Comparison of ENCODE assay signal across 40 cellular contexts in genomic region chr12:87238466-87238865, GRCh38.
"Had no signal": no experiment of that assay in that cellular context is flagged by ENCODE, and none has a peak within 500 bp of the region (broad histone marks: within the 10 kb centered on the region; RNA-seq: fewer than 3 reads in every experiment).

No MANE protein-coding gene starts in this region.

- H3K27me3 Mint-ChIP-seq: activated naive CD4-positive, alpha-beta T cell treated with anti-CD3 and anti-CD28 coated beads, Interleukin-2, amount 10 ng/mL, durations not matched to agents 7 days and 5 days; activated naive CD4-positive, alpha-beta T cell treated with anti-CD3 and anti-CD28 coated beads, Interleukin-2, amount 50 U/mL, for 24 hours; activated naive CD8-positive, alpha-beta T cell; activated naive CD8-positive, alpha-beta T cell treated with anti-CD3 and anti-CD28 coated beads for 36 hours; activated naive CD8-positive, alpha-beta T cell treated with anti-CD3 and anti-CD28 coated beads, Interleukin-2, amount 10 ng/mL, durations not matched to agents 7 days and 5 days; activated naive CD8-positive, alpha-beta T cell treated with anti-CD3 and anti-CD28 coated beads, Interleukin-2, amount 50 U/mL, for 24 hours; activated T-cell treated with anti-CD3 and anti-CD28 coated beads, Interleukin-2, amount 50 U/mL, for 24 hours; activated T-helper 17 cell treated with anti-CD3 and anti-CD28 coated beads, Interleukin-2, amount 50 U/mL, for 72 hours; brain; central memory CD8-positive, alpha-beta T cell had no signal

- H3K4me3 ChIP-seq: adrenal gland, body of pancreas, breast epithelium, cardiac muscle cell had no signal

- H3K27me3 ChIP-seq: adrenal gland, body of pancreas, brain microvascular endothelial cell, breast epithelium, cardiac muscle cell had no signal

- FAIRE-seq: astrocyte, bronchial epithelial cell had no signal

- H3K4me1 ChIP-seq: adrenal gland, body of pancreas, breast epithelium had no signal

- H3K4me1 Mint-ChIP-seq: activated naive CD4-positive, alpha-beta T cell treated with anti-CD3 and anti-CD28 coated beads, Interleukin-2, amount 10 ng/mL, durations not matched to agents 7 days and 5 days; activated naive CD4-positive, alpha-beta T cell treated with anti-CD3 and anti-CD28 coated beads, Interleukin-2, amount 50 U/mL, for 24 hours; activated naive CD8-positive, alpha-beta T cell treated with anti-CD3 and anti-CD28 coated beads for 36 hours; activated naive CD8-positive, alpha-beta T cell treated with anti-CD3 and anti-CD28 coated beads, Interleukin-2, amount 10 ng/mL, durations not matched to agents 7 days and 5 days; activated naive CD8-positive, alpha-beta T cell treated with anti-CD3 and anti-CD28 coated beads, Interleukin-2, amount 50 U/mL, for 24 hours; activated T-helper 17 cell treated with anti-CD3 and anti-CD28 coated beads, Interleukin-2, amount 50 U/mL, for 72 hours; central memory CD8-positive, alpha-beta T cell had no signal

- H3K36me3 Mint-ChIP-seq: activated naive CD4-positive, alpha-beta T cell treated with anti-CD3 and anti-CD28 coated beads, Interleukin-2, amount 10 ng/mL, durations not matched to agents 7 days and 5 days; activated naive CD4-positive, alpha-beta T cell treated with anti-CD3 and anti-CD28 coated beads, Interleukin-2, amount 50 U/mL, for 24 hours; activated naive CD4-positive, alpha-beta T cell treated with anti-CD3 and anti-CD28 coated beads, Interleukin-2, amount 50 U/mL, for 72 hours; activated naive CD8-positive, alpha-beta T cell; activated naive CD8-positive, alpha-beta T cell treated with anti-CD3 and anti-CD28 coated beads for 36 hours; activated naive CD8-positive, alpha-beta T cell treated with anti-CD3 and anti-CD28 coated beads, Interleukin-2, amount 10 ng/mL, durations not matched to agents 7 days and 5 days; brain had no signal

- H3K36me3 ChIP-seq: adrenal gland, brain microvascular endothelial cell, breast epithelium, cardiac muscle cell had no signal

- H3K27ac Mint-ChIP-seq: activated naive CD4-positive, alpha-beta T cell treated with anti-CD3 and anti-CD28 coated beads for 36 hours; activated naive CD4-positive, alpha-beta T cell treated with anti-CD3 and anti-CD28 coated beads, Interleukin-2, amount 10 ng/mL, durations not matched to agents 7 days and 5 days; activated naive CD4-positive, alpha-beta T cell treated with anti-CD3 and anti-CD28 coated beads, Interleukin-2, amount 50 U/mL, for 24 hours; activated naive CD4-positive, alpha-beta T cell treated with anti-CD3 and anti-CD28 coated beads, Interleukin-2, amount 50 U/mL, for 72 hours; activated naive CD8-positive, alpha-beta T cell; activated naive CD8-positive, alpha-beta T cell treated with anti-CD3 and anti-CD28 coated beads for 36 hours; activated naive CD8-positive, alpha-beta T cell treated with anti-CD3 and anti-CD28 coated beads, Interleukin-2, amount 10 ng/mL, durations not matched to agents 7 days and 5 days; activated naive CD8-positive, alpha-beta T cell treated with anti-CD3 and anti-CD28 coated beads, Interleukin-2, amount 50 U/mL, for 24 hours; activated T-cell treated with anti-CD3 and anti-CD28 coated beads, Interleukin-2, amount 50 U/mL, for 24 hours; activated T-cell treated with anti-CD3 and anti-CD28 coated beads, Interleukin-2, amount 50 U/mL, for 72 hours; activated T-helper 1 cell treated with anti-CD3 and anti-CD28 coated beads, Interleukin-12 subunit alpha, Interleukin-12 subunit beta, Interleukin-2, Interleukin-4 antibody, amounts not matched to agents 30 ng/mL and 10 ng/mL and 1 ng/mL, durations not matched to agents 14 hours and 24 hours and 36 hours; activated T-helper 17 cell treated with anti-CD3 and anti-CD28 coated beads, Interleukin-2, amount 50 U/mL, for 72 hours; activated T-helper 2 cell treated with anti-CD3 and anti-CD28 coated beads, Interferon-gamma antibody, Interleukin-2, Interleukin-4, amounts not matched to agents 10 μg/mL and 5 μg/mL and 100 μg/mL, durations not matched to agents 14 hours and 24 hours and 36 hours; brain had no signal

- H3K9me3 Mint-ChIP-seq: activated naive CD8-positive, alpha-beta T cell treated with anti-CD3 and anti-CD28 coated beads for 36 hours; brain had no signal

- H3K9me3 ChIP-seq: adrenal gland, body of pancreas, breast epithelium had no signal

- H3K27ac ChIP-seq: adrenal gland, body of pancreas, brain microvascular endothelial cell, breast epithelium, cardiac muscle cell had no signal

- H3K4me3 Mint-ChIP-seq: activated naive CD4-positive, alpha-beta T cell treated with anti-CD3 and anti-CD28 coated beads for 36 hours; activated naive CD4-positive, alpha-beta T cell treated with anti-CD3 and anti-CD28 coated beads, Interleukin-2, amount 10 ng/mL, durations not matched to agents 7 days and 5 days; activated naive CD4-positive, alpha-beta T cell treated with anti-CD3 and anti-CD28 coated beads, Interleukin-2, amount 50 U/mL, for 24 hours; activated naive CD8-positive, alpha-beta T cell; activated naive CD8-positive, alpha-beta T cell treated with anti-CD3 and anti-CD28 coated beads for 36 hours; activated naive CD8-positive, alpha-beta T cell treated with anti-CD3 and anti-CD28 coated beads, Interleukin-2, amount 10 ng/mL, durations not matched to agents 7 days and 5 days; activated naive CD8-positive, alpha-beta T cell treated with anti-CD3 and anti-CD28 coated beads, Interleukin-2, amount 50 U/mL, for 24 hours; activated T-cell treated with anti-CD3 and anti-CD28 coated beads, Interleukin-2, amount 50 U/mL, for 24 hours; activated T-cell treated with anti-CD3 and anti-CD28 coated beads, Interleukin-2, amount 50 U/mL, for 4 hours; activated T-cell treated with anti-CD3 and anti-CD28 coated beads, Interleukin-2, amount 50 U/mL, for 72 hours; activated T-helper 1 cell treated with anti-CD3 and anti-CD28 coated beads, Interleukin-12 subunit alpha, Interleukin-12 subunit beta, Interleukin-2, Interleukin-4 antibody, amounts not matched to agents 30 ng/mL and 10 ng/mL and 1 ng/mL, durations not matched to agents 14 hours and 24 hours and 36 hours; activated T-helper 17 cell treated with anti-CD3 and anti-CD28 coated beads, Interleukin-2, amount 50 U/mL, for 72 hours; brain; central memory CD8-positive, alpha-beta T cell had no signal

- DNase-seq: activated effector memory CD4-positive, alpha-beta T cell treated with anti-CD3 and anti-CD28 coated beads, Interleukin-2, amount 50 U/mL, for 16 hours; activated effector memory CD4-positive, alpha-beta T cell treated with Interleukin-2 at 50 U/mL for 16 hours; activated gamma-delta T cell; activated gamma-delta T cell treated with Interleukin-2 at 50 U/mL for 16 hours; activated naive CD4-positive, alpha-beta T cell; activated naive CD4-positive, alpha-beta T cell treated with anti-CD3 and anti-CD28 coated beads for 36 hours; activated naive CD4-positive, alpha-beta T cell treated with anti-CD3 and anti-CD28 coated beads, Interleukin-2, amount 10 ng/mL, durations not matched to agents 7 days and 5 days; activated naive CD4-positive, alpha-beta T cell treated with anti-CD3 and anti-CD28 coated beads, Interleukin-2, amount 50 U/mL, for 16 hours; activated naive CD4-positive, alpha-beta T cell treated with Interleukin-2 at 50 U/mL for 16 hours; activated naive CD8-positive, alpha-beta T cell treated with anti-CD3 and anti-CD28 coated beads for 36 hours; activated naive CD8-positive, alpha-beta T cell treated with anti-CD3 and anti-CD28 coated beads, Interleukin-2, amount 10 ng/mL, durations not matched to agents 7 days and 5 days; activated naive CD8-positive, alpha-beta T cell treated with anti-CD3 and anti-CD28 coated beads, Interleukin-2, amount 50 U/mL, for 24 hours; activated T-cell treated with anti-CD3 and anti-CD28 coated beads for 4 hours; activated T-cell treated with anti-CD3 and anti-CD28 coated beads, Interleukin-2, amount 50 U/mL, for 1 hour; activated T-cell treated with anti-CD3 and anti-CD28 coated beads, Interleukin-2, amount 50 U/mL, for 24 hours; activated T-cell treated with anti-CD3 and anti-CD28 coated beads, Interleukin-2, amount 50 U/mL, for 4 hours; activated T-cell treated with anti-CD3 and anti-CD28 coated beads, Interleukin-2, amount 50 U/mL, for 48 hours; activated T-cell treated with anti-CD3 and anti-CD28 coated beads, Interleukin-2, amount 50 U/mL, for 72 hours; adrenal gland; amniotic stem cell; amygdala; anterior cingulate cortex; aorta; body of pancreas; brain microvascular endothelial cell; caudate nucleus; central memory CD4-positive, alpha-beta T cell; cerebellar nuclear complex had no signal
